8 cellular contexts compared by ENCODE assay signal in the genomic region with DNA sequence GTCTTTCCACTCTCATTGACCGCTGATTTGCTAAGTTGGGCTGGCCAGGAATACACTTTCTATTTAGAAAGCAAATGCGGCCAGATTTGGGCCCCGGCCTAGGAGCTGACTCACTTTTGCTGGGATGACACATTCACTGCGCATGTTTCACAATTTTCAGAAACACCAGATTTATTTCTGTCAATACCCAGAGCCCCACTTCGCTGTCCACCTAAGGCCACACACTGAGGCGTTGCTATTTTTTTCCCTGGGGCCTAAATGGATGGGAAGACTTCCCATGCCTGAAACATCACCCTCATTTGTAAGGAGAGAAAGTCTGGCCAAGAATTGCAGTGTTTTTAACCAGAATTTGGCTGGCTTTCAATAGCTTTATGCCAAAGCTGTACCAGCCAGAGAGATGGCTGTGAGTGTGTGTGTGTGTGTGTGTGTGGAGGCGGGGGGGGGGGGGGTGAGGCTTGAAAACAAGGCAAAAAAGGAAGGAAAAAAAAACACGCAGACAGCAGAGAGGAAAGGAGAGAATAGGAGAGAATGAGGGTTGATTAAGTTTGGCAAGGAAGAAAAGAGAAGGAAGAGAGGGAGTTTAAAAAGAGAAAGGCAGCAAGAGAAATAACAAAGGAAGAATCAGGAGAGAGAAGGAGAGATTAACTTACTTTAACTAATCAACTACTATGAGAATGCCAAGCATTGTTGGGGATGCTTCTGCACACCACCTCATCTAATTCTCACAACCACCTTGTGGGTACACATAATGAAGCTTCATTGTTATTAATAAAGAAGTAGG.
DNase-seq lines count a peak whose midpoint lies in the region; ATAC-seq and TF ChIP-seq lines count a peak whose summit lies in the region.

No MANE protein-coding gene starts in this region.

- TF ChIP-seq CTCF in AG10803 (conservative IDR thresholded peaks at IDR 0.05; ENCODE audit: low read length), result no peak
- TF ChIP-seq CTCF in mucosa of descending colon (IDR thresholded peaks at IDR 0.05), result no peak

- intact Hi-C loops in mucosa of descending colon (cut with DNase I, micrococcal nuclease), result loop anchor here in 1 of 2 donors (10.0 kb wide), 1 partner anchor 266 kb away; a partner anchor contains a TSS

- peak; percentile 16 for ATAC-seq in mucosa of descending colon

- H3K36me3 Mint-ChIP-seq in activated T-cell treated with anti-CD3 and anti-CD28 coated beads, Interleukin-2, amount 50 U/mL, for 24 hours (ENCODE audit: low read depth), result no peaks in the 10 kb centered on the region

- H3K27ac Mint-ChIP-seq in activated T-cell treated with anti-CD3 and anti-CD28 coated beads, Interleukin-2, amount 50 U/mL, for 24 hours, result no peak overlapping the region

- H3K4me1 ChIP-seq in mucosa of descending colon (ENCODE audit: low read depth), result peaks cover 22% of the 10 kb centered on the region

- H3K9me3 ChIP-seq in mucosa of descending colon, result no peaks in the 10 kb centered on the region

- no peak overlapping the region for H3K4me3 Mint-ChIP-seq in activated T-cell treated with anti-CD3 and anti-CD28 coated beads, Interleukin-2, amount 50 U/mL, for 24 hours

- no peaks in the 10 kb centered on the region for H3K36me3 ChIP-seq in mucosa of descending colon (ENCODE audit: low read depth)

- H3K4me3 ChIP-seq in AG10803 (ENCODE audit: low read length) (no peak overlapping the region), mucosa of descending colon (no peak overlapping the region)

- H3K9me3 Mint-ChIP-seq in activated T-cell treated with anti-CD3 and anti-CD28 coated beads, Interleukin-2, amount 50 U/mL, for 24 hours, result peaks cover 2% of the 10 kb centered on the region

- peak; percentile 99 for DNase-seq in AG10803 (ENCODE audit: low read depth)
- DNase-seq in NCI-H226, result peak; percentile 94
- peak; percentile 93 to 95 for DNase-seq in dermis microvascular lymphatic vessel endothelial cell (ENCODE audit: low read depth in 2 of 2)
- DNase-seq in mucosa of descending colon, result peak; percentile 52 to 76 (median 65)
- DNase-seq in activated naive CD4-positive, alpha-beta T cell treated with anti-CD3 and anti-CD28 coated beads, Interleukin-2, amount 50 U/mL, for 16 hours, result no peak
- no peak for DNase-seq in GM19240 (ENCODE audit: insufficient read length, low spot score)
- DNase-seq in NCI-H2171 (lab: John Stamatoyannopoulos, UW), result no peak
- DNase-seq in activated T-cell treated with anti-CD3 and anti-CD28 coated beads, Interleukin-2, amount 50 U/mL, for 24 hours, result no peak

- no peaks in the 10 kb centered on the region for H3K27me3 Mint-ChIP-seq in activated T-cell treated with anti-CD3 and anti-CD28 coated beads, Interleukin-2, amount 50 U/mL, for 24 hours

- no peaks in the 10 kb centered on the region for H3K4me1 Mint-ChIP-seq in activated T-cell treated with anti-CD3 and anti-CD28 coated beads, Interleukin-2, amount 50 U/mL, for 24 hours (ENCODE audit: low read depth)

Comparison
In these comparisons a context has a peak if more than half of its experiments do, and no peak if none do; other contexts are left out.
1. DNase-seq: peak in AG10803 (single experiment), NCI-H226 (single experiment), dermis microvascular lymphatic vessel endothelial cell (2 of 2) and mucosa of descending colon (3 of 3); none in activated naive CD4-positive, alpha-beta T cell treated with anti-CD3 and anti-CD28 coated beads, Interleukin-2, amount 50 U/mL, for 16 hours (single experiment), GM19240 (single experiment), NCI-H2171 (single experiment) and activated T-cell treated with anti-CD3 and anti-CD28 coated beads, Interleukin-2, amount 50 U/mL, for 24 hours (single experiment).